In genomic region chr19:7868671-7869452, GRCh38 we compare ENCODE assay signal across 8 cellular contexts. TPM values are rescaled to one million over a fixed set of nuclear protein-coding genes. Genes with fewer than 3 reads are reported as not detected.
DNase-seq lines count a peak whose midpoint lies in the region; ATAC-seq and TF ChIP-seq lines count a peak whose summit lies in the region.

No MANE protein-coding gene starts in this region.

- peak; percentile 75 for TF ChIP-seq CTCF in GM12873 (IDR thresholded peaks at IDR 0.05; ENCODE audit: insufficient read depth, low read depth, low read length, missing control alignments)

- DNase-seq in NCI-H82 (lab: John Stamatoyannopoulos, UW), result peak; percentile 90
- DNase-seq in activated CD8-positive, alpha-beta memory T cell treated with anti-CD3 and anti-CD28 coated beads, Interleukin-2, amount 10 ng/mL, durations not matched to agents 7 days and 5 days, result peak; percentile 84
- DNase-seq in epidermal melanocyte (ENCODE audit: insufficient read length, low spot score), result peak; percentile 82
- peak; percentile 68 for DNase-seq in myocyte (ENCODE audit: low read depth)
- DNase-seq in stimulated activated CD8-positive, alpha-beta memory T cell treated with anti-CD3 and anti-CD28 coated beads, Interleukin-7, amount 100 ng/mL, for 4 hours (ENCODE audit: low read depth in 2 of 2), result peak; percentile 47 to 76
- DNase-seq in NK-92 treated with Interleukin-12 subunit alpha and Interleukin-12 subunit beta, amount 100 ng/mL, for 24 hours (lab: John Stamatoyannopoulos, UW), result no peak

- peaks cover 60% of the 10 kb centered on the region for H3K27me3 Mint-ChIP-seq in activated CD8-positive, alpha-beta memory T cell treated with anti-CD3 and anti-CD28 coated beads, Interleukin-2, amount 10 ng/mL, durations not matched to agents 7 days and 5 days

- peak overlapping the region; percentile 28 for H3K27ac Mint-ChIP-seq in activated CD8-positive, alpha-beta memory T cell treated with anti-CD3 and anti-CD28 coated beads, Interleukin-2, amount 10 ng/mL, durations not matched to agents 7 days and 5 days

- H3K36me3 Mint-ChIP-seq in activated CD8-positive, alpha-beta memory T cell treated with anti-CD3 and anti-CD28 coated beads, Interleukin-2, amount 10 ng/mL, durations not matched to agents 7 days and 5 days, result no peaks in the 10 kb centered on the region

- H3K9me3 Mint-ChIP-seq in activated CD8-positive, alpha-beta memory T cell treated with anti-CD3 and anti-CD28 coated beads, Interleukin-2, amount 10 ng/mL, durations not matched to agents 7 days and 5 days (ENCODE audit: low read depth), result no peaks in the 10 kb centered on the region

- H3K4me3 Mint-ChIP-seq in activated CD8-positive, alpha-beta memory T cell treated with anti-CD3 and anti-CD28 coated beads, Interleukin-2, amount 10 ng/mL, durations not matched to agents 7 days and 5 days, result peak overlapping the region; percentile 60

- H3K4me1 Mint-ChIP-seq in activated CD8-positive, alpha-beta memory T cell treated with anti-CD3 and anti-CD28 coated beads, Interleukin-2, amount 10 ng/mL, durations not matched to agents 7 days and 5 days, result peaks cover 37% of the 10 kb centered on the region

- CTCF ChIA-PET in activated CD8-positive, alpha-beta memory T cell treated with anti-CD3 and anti-CD28 coated beads, Interleukin-2, amount 10 ng/mL, durations not matched to agents 7 days and 5 days (lab: Charles Lee), result interaction anchor here (0.7 to 2.2 kb wide), 30 partner anchors 8 to 528 kb away, joined by 3 to 41 read pairs (median 5); partner anchors contain the start of genes MAP2K7, MCOLN1, PET100 and SNAPC2

- ATAC-seq in HG02642 (IDR thresholded peaks at IDR 0.05; ENCODE audit: poor library complexity, unreplicated experiment), result peak; percentile 78
- ATAC-seq in activated CD8-positive, alpha-beta memory T cell treated with anti-CD3 and anti-CD28 coated beads, Interleukin-2, amount 10 ng/mL, durations not matched to agents 7 days and 5 days, result peak; percentile 81

RNA-seq across cellular contexts. Expression of gene PRR36, which starts 5.3 kb away (rescaled TPM):
- total RNA-seq in activated CD8-positive, alpha-beta memory T cell treated with anti-CD3 and anti-CD28 coated beads, Interleukin-2, amount 10 ng/mL, durations not matched to agents 7 days and 5 days, result under 1 TPM in 1 of 2 experiments, not detected in 1; 0.06 TPM
- not detected in 2 replicates for total RNA-seq in myocyte
- 0.05 TPM for polyA plus RNA-seq in myocyte (2012)

RNA-seq across cellular contexts. Expression of gene LRRC8E, which starts 19.4 kb away (rescaled TPM):
- not detected for total RNA-seq in activated CD8-positive, alpha-beta memory T cell treated with anti-CD3 and anti-CD28 coated beads, Interleukin-2, amount 10 ng/mL, durations not matched to agents 7 days and 5 days
- total RNA-seq in myocyte, result 0.53 and 1.0 TPM in 2 replicates
- 0.93 TPM for polyA plus RNA-seq in myocyte (2012)

RNA-seq across cellular contexts. Expression of gene MAP2K7, which starts 34.8 kb away (rescaled TPM):
- total RNA-seq in activated CD8-positive, alpha-beta memory T cell treated with anti-CD3 and anti-CD28 coated beads, Interleukin-2, amount 10 ng/mL, durations not matched to agents 7 days and 5 days, result 10 to 100 TPM; 38.0 to 41.6 TPM
- total RNA-seq in myocyte, result 13.1 and 16.0 TPM in 2 replicates
- 25.3 TPM for polyA plus RNA-seq in myocyte (2012)

RNA-seq across cellular contexts. Expression of gene EVI5L, which starts 38.8 kb away (rescaled TPM):
- 1 to 10 TPM; 6.0 to 6.1 TPM for total RNA-seq in activated CD8-positive, alpha-beta memory T cell treated with anti-CD3 and anti-CD28 coated beads, Interleukin-2, amount 10 ng/mL, durations not matched to agents 7 days and 5 days
- 25.2 and 25.4 TPM in 2 replicates for total RNA-seq in myocyte
- 31.3 TPM for polyA plus RNA-seq in myocyte (2012)

RNA-seq across cellular contexts. Expression of gene TGFBR3L, which starts 45.8 kb away (rescaled TPM):
- 1 to 10 TPM; 7.7 to 9.1 TPM for total RNA-seq in activated CD8-positive, alpha-beta memory T cell treated with anti-CD3 and anti-CD28 coated beads, Interleukin-2, amount 10 ng/mL, durations not matched to agents 7 days and 5 days
- 0.21 and 4.2 TPM in 2 replicates for total RNA-seq in myocyte
- 0.98 TPM for polyA plus RNA-seq in myocyte (2012)
